In the genomic region with DNA sequence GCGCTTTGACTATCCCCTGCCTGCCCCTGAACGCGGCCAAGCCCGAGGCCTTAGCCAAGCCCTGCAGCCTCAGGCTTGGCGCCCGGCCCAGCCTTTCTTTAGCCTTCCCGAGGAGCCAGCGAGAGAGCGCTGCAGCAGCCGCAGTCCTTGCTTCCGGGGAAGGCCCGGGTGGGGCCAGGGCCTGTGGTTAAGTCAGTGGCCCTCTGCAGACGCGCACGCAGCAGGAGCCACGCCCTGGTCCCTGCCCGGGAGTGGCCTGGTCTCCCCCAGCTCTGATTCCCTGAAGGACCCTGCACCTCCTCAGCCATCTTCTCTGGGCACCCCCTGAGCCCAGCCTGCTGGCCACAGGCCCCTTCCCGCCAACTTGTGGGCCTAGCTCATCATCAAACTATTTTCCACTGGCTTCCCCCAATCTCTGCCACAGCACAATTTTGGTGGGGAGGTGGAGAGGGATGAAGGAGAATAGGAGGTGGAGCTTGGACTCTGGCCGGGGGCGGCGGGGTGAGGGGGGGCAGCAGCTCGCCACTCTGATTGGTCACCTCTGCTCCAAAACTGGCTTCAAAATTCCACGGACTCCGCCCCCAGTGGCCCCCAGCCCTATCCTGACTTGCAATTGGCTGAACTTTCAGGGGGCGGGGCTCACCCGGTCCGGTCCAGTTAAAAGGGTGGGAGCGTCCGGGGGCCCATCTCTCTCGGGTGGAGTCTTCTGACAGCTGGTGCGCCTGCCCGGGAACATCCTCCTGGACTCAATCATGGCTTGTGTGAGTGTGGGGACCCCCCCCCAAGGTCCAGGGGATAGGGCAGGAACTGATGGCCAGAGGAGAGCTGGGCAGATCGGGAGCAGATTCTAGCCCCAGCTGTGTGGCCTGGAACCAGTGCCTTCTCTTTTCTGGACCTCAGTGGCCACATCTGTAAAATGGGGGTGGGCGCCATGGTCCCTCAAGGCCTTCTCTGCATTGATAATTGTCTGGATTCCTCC, we compare ENCODE assay signal across 8 cellular contexts. TPM values are rescaled to one million over a fixed set of nuclear protein-coding genes. Genes with fewer than 3 reads are reported as not detected.
A peak's percentile ranks its signal among the peaks of the same experiment; 100 is the strongest.
DNase-seq lines count a peak whose midpoint lies in the region; ATAC-seq and TF ChIP-seq lines count a peak whose summit lies in the region.

Gene LGALS1 (plus strand): TSS at position 686 of the 979 bp plus-strand sequence. CDS start 67 bp downstream, at position 753.

- H3K4me2 ChIP-seq in PC-9: peak within 1 kb of the TSS; percentile 88

- H3K27ac ChIP-seq in ACC112 (ENCODE audit: low read depth, low read length): peak within 1 kb of the TSS; percentile 84
- H3K27ac ChIP-seq in PC-9: peak within 1 kb of the TSS; percentile 69
- H3K27ac ChIP-seq in suprapubic skin: peak within 1 kb of the TSS; percentile 80

- peaks cover 43% of the 10 kb centered on the region for H3F3A ChIP-seq in PC-9 (ENCODE audit: insufficient read depth, low read depth)

- POLR2A ChIA-PET in PC-9 (lab: Charles Lee; ENCODE audit: unreplicated experiment): interaction anchor here (0.5 to 0.9 kb wide), 14 partner anchors 9 to 1534 kb away, joined by 3 to 51 read pairs (median 5); partner anchors contain the start of genes ANKRD54, EIF3L and GGA1

- WGBS in suprapubic skin: 21% methylated on average over 12 of the region's 34 CpGs

- H3K36me3 ChIP-seq in ACC112 (ENCODE audit: insufficient read depth, low read length): peaks cover 3% of the 10 kb centered on the region; the same call in 1 of the 2 replicates
- no peaks in the 10 kb centered on the region for H3K36me3 ChIP-seq in PC-9 (ENCODE audit: low read depth)
- peaks cover 4% of the 10 kb centered on the region for H3K36me3 ChIP-seq in suprapubic skin

- H3K27me3 ChIP-seq in ACC112 (ENCODE audit: insufficient read depth, low read length): no peaks in the 10 kb centered on the region
- H3K27me3 ChIP-seq in PC-9 (ENCODE audit: insufficient read depth, low read depth): no peaks in the 10 kb centered on the region
- H3K27me3 ChIP-seq in suprapubic skin: no peaks in the 10 kb centered on the region

- H2AFZ ChIP-seq in ACC112 (ENCODE audit: low read length, unreplicated experiment): no peak within 1 kb of the TSS
- H2AFZ ChIP-seq in PC-9: peak within 1 kb of the TSS; percentile 49; the same call in 1 of the 2 replicates

- no peak for TF ChIP-seq EP300 in suprapubic skin (IDR thresholded peaks at IDR 0.05)

- no peaks in the 10 kb centered on the region for H3K27me3 Mint-ChIP-seq in activated T-helper 2 cell treated with anti-CD3 and anti-CD28 coated beads, Interferon-gamma antibody, Interleukin-2, Interleukin-4, amounts not matched to agents 10 μg/mL and 5 μg/mL and 100 μg/mL, durations not matched to agents 14 hours and 24 hours and 36 hours (ENCODE audit: low read depth)
- H3K27me3 Mint-ChIP-seq in naive B cell: no peaks in the 10 kb centered on the region

- peak within 1 kb of the TSS; percentile 97 for H3K27ac Mint-ChIP-seq in activated T-helper 2 cell treated with anti-CD3 and anti-CD28 coated beads, Interferon-gamma antibody, Interleukin-2, Interleukin-4, amounts not matched to agents 10 μg/mL and 5 μg/mL and 100 μg/mL, durations not matched to agents 14 hours and 24 hours and 36 hours
- H3K27ac Mint-ChIP-seq in naive B cell: peak within 1 kb of the TSS; percentile 90 to 100 (median 98)

- no peaks in the 10 kb centered on the region for H4K20me1 ChIP-seq in PC-9 (ENCODE audit: insufficient read depth)

- H3K79me2 ChIP-seq in ACC112 (ENCODE audit: control insufficient read depth, insufficient read depth, low read length, unreplicated experiment) (peaks cover 26% of the 10 kb centered on the region), PC-9 (ENCODE audit: low read depth) (no peaks in the 10 kb centered on the region)

- H3K9me2 ChIP-seq in PC-9 (ENCODE audit: insufficient read depth): no peaks in the 10 kb centered on the region

- ATAC-seq in GM18505 (IDR thresholded peaks at IDR 0.05; ENCODE audit: unreplicated experiment) (peak; percentile 45), HG03432 (IDR thresholded peaks at IDR 0.05; ENCODE audit: unreplicated experiment) (peak; percentile 61), naive B cell (ENCODE audit: low read depth in 2 of 2) (peak; percentile 13)

- H3K9me3 ChIP-seq in PC-9 (ENCODE audit: insufficient read depth, low read depth) (no peaks in the 10 kb centered on the region), suprapubic skin (no peaks in the 10 kb centered on the region)

- peak; percentile 77 for TF ChIP-seq POLR2A in GM18505 (IDR thresholded peaks at IDR 0.05; ENCODE audit: borderline replicate concordance, extremely low read depth, insufficient read depth, insufficient read length)
- peak in 1 of 2 donors; percentile 32 for TF ChIP-seq POLR2A in suprapubic skin (IDR thresholded peaks at IDR 0.05)

- CTCF ChIA-PET in PC-9 (lab: Charles Lee): interaction anchor here (0.6 to 1.5 kb wide), 4 partner anchors 32 to 177 kb away, joined by 3 to 17 read pairs (median 4); no protein-coding TSS in a partner anchor

- TF ChIP-seq CTCF in PC-9 (conservative IDR thresholded peaks at IDR 0.05) (no peak), fibroblast of mammary gland (conservative IDR thresholded peaks at IDR 0.05; ENCODE audit: control insufficient read depth, insufficient read depth, low read depth, low read length) (peak; percentile 5), suprapubic skin (IDR thresholded peaks at IDR 0.05) (no peak)

- H3K9me3 Mint-ChIP-seq in activated T-helper 2 cell treated with anti-CD3 and anti-CD28 coated beads, Interferon-gamma antibody, Interleukin-2, Interleukin-4, amounts not matched to agents 10 μg/mL and 5 μg/mL and 100 μg/mL, durations not matched to agents 14 hours and 24 hours and 36 hours: no peaks in the 10 kb centered on the region
- H3K9me3 Mint-ChIP-seq in naive B cell: no peaks in the 10 kb centered on the region

- peak within 1 kb of the TSS; percentile 94 for H3K4me3 ChIP-seq in ACC112 (ENCODE audit: low read depth, low read length)
- peak within 1 kb of the TSS; percentile 56 for H3K4me3 ChIP-seq in PC-9
- peak within 1 kb of the TSS; percentile 99 for H3K4me3 ChIP-seq in fibroblast of mammary gland (ENCODE audit: control insufficient read depth, low read depth, low read length)
- H3K4me3 ChIP-seq in suprapubic skin: peak within 1 kb of the TSS; percentile 52

- H3K36me3 Mint-ChIP-seq in activated T-helper 2 cell treated with anti-CD3 and anti-CD28 coated beads, Interferon-gamma antibody, Interleukin-2, Interleukin-4, amounts not matched to agents 10 μg/mL and 5 μg/mL and 100 μg/mL, durations not matched to agents 14 hours and 24 hours and 36 hours (ENCODE audit: low read depth): peaks cover 27% of the 10 kb centered on the region
- H3K36me3 Mint-ChIP-seq in naive B cell: no peaks in the 10 kb centered on the region

- no TSS peak for BruUV-seq in PC-9 (replicated peaks; lab: Mats Ljungman, UMichigan)

- H3K4me3 Mint-ChIP-seq in activated T-helper 2 cell treated with anti-CD3 and anti-CD28 coated beads, Interferon-gamma antibody, Interleukin-2, Interleukin-4, amounts not matched to agents 10 μg/mL and 5 μg/mL and 100 μg/mL, durations not matched to agents 14 hours and 24 hours and 36 hours (ENCODE audit: low read depth): peak within 1 kb of the TSS; percentile 95
- peak within 1 kb of the TSS; percentile 86 to 96 (median 92) for H3K4me3 Mint-ChIP-seq in naive B cell

- intact Hi-C loops in PC-9 (cut with micrococcal nuclease; ENCODE audit: unreplicated experiment): loop anchor here (10.0 kb wide), 1 partner anchor 130 kb away; no protein-coding TSS in a partner anchor
- intact Hi-C loops in activated T-helper 2 cell treated with anti-CD3 and anti-CD28 coated beads, Interferon-gamma antibody, Interleukin-2, Interleukin-4, amounts not matched to agents 10 μg/mL and 5 μg/mL and 100 μg/mL, durations not matched to agents 14 hours and 24 hours and 36 hours (cut with micrococcal nuclease): loop anchor here (1.0 to 10.0 kb wide), 3 partner anchors 17 to 170 kb away; partner anchors contain the start of genes ANKRD54, EIF3L, GCAT and PDXP

- H3K4me1 Mint-ChIP-seq in activated T-helper 2 cell treated with anti-CD3 and anti-CD28 coated beads, Interferon-gamma antibody, Interleukin-2, Interleukin-4, amounts not matched to agents 10 μg/mL and 5 μg/mL and 100 μg/mL, durations not matched to agents 14 hours and 24 hours and 36 hours (ENCODE audit: low read depth): peaks cover 41% of the 10 kb centered on the region
- peaks cover 44 to 55% (median 49%) of the 10 kb centered on the region in 3 donors for H3K4me1 Mint-ChIP-seq in naive B cell

- H3K4me1 ChIP-seq in ACC112 (ENCODE audit: control insufficient read depth, insufficient read depth, low read length, unreplicated experiment) (peaks cover 3% of the 10 kb centered on the region), PC-9 (replicated peaks; ENCODE audit: insufficient read depth) (peaks cover 46% of the 10 kb centered on the region), suprapubic skin (peaks cover 65% of the 10 kb centered on the region)

- DNase-seq in PC-9: peak; percentile 93 to 97
- DNase-seq in activated T-helper 2 cell treated with anti-CD3 and anti-CD28 coated beads, Interferon-gamma antibody, Interleukin-2, Interleukin-4, amounts not matched to agents 10 μg/mL and 5 μg/mL and 100 μg/mL, durations not matched to agents 14 hours and 24 hours and 36 hours (ENCODE audit: low spot score): peak; percentile 79
- DNase-seq in fibroblast of mammary gland (ENCODE audit: low read depth): peak; percentile 97
- peak; percentile 55 for DNase-seq in naive B cell
- peak; percentile 98 to 99 for DNase-seq in suprapubic skin (ENCODE audit: low spot score in 2 of 2)

RNA-seq across cellular contexts. Expression of gene LGALS1, which starts in this region (rescaled TPM):
- total RNA-seq in PC-9 (2021) (734 and 791 TPM in 2 replicates), suprapubic skin (100 to 1,000 TPM; 138 to 277 (median 207) TPM)
- total RNA-seq in activated T-helper 2 cell treated with anti-CD3 and anti-CD28 coated beads, Interferon-gamma antibody, Interleukin-2, Interleukin-4, amounts not matched to agents 10 μg/mL and 5 μg/mL and 100 μg/mL, durations not matched to agents 14 hours and 24 hours and 36 hours: 892 and 921 TPM in 2 replicates
- 10 to 100 TPM in 4 of 6 donors, 1 to 10 TPM in 2; 4.1 to 35.3 (median 12.8) TPM for polyA plus RNA-seq in naive B cell (ENCODE audit: low read depth in 6 of 6)

Comparison
In these comparisons a context has a peak if more than half of its experiments do, and no peak if none do; other contexts are left out.
1. Peak in every context shown above with its lines: DNase-seq, ATAC-seq, H3K4me3 ChIP-seq and H3K27ac ChIP-seq.